11 cellular contexts compared by ENCODE assay signal in genomic region chr7:36278767-36279171, GRCh38.
DNase-seq lines count a peak whose midpoint lies in the region; ATAC-seq, FAIRE-seq and TF ChIP-seq lines count a peak whose summit lies in the region.
"Had no signal": no experiment of that assay in that cellular context is flagged by ENCODE, and none has a peak within 500 bp of the region (broad histone marks: within the 10 kb centered on the region; RNA-seq: fewer than 3 reads in every experiment).

No MANE protein-coding gene starts in this region.

- peaks cover 50 to 57% of the 10 kb centered on the region in 2 experiments for H3K4me1 ChIP-seq in neutrophil (ENCODE audit: control insufficient read depth in 1 of 2, insufficient read depth in 1 of 2, low read depth in 1 of 2, low read length in 1 of 2)

- no peaks in the 10 kb centered on the region for H3K9me3 ChIP-seq in neutrophil
- H3K9me3 ChIP-seq: suprapubic skin had no signal

- H3K27ac ChIP-seq in brain microvascular endothelial cell (no peak overlapping the region), neutrophil (peak overlapping the region; percentile 9)
- H3K27ac ChIP-seq: foreskin keratinocyte, suprapubic skin had no signal

- no peaks in the 10 kb centered on the region for H3K27me3 ChIP-seq in brain microvascular endothelial cell (replicated peaks)
- H3K27me3 ChIP-seq in neutrophil, result no peaks in the 10 kb centered on the region
- H3K27me3 ChIP-seq: foreskin keratinocyte, suprapubic skin had no signal

- no peaks in the 10 kb centered on the region for H3K27me3 Mint-ChIP-seq in activated naive CD8-positive, alpha-beta T cell treated with anti-CD3 and anti-CD28 coated beads, Interleukin-2, amount 50 U/mL, for 24 hours

- in situ Hi-C loops in brain microvascular endothelial cell (cut with HindIII; ENCODE audit: low pct_ligation_motif_present, low sequenced_read_pairs), result no loop called here

- peak; percentile 97 for DNase-seq in DMS79 treated with DMSO at 0.1 percent for 48 hours (lab: John Stamatoyannopoulos, UW)
- DNase-seq in NCI-H187 (lab: John Stamatoyannopoulos, UW), result peak; percentile 55 to 81
- DNase-seq in brain microvascular endothelial cell, result peak; percentile 42
- no peak for DNase-seq in D721Med (ENCODE audit: insufficient read length, low spot score)
- no peak for DNase-seq in activated naive CD8-positive, alpha-beta T cell treated with anti-CD3 and anti-CD28 coated beads, Interleukin-2, amount 50 U/mL, for 24 hours
- DNase-seq in NCI-H2196 treated with DMSO at 0.1 percent for 48 hours (lab: John Stamatoyannopoulos, UW; ENCODE audit: unreplicated experiment), result no peak
- DNase-seq: foreskin keratinocyte; NK-92 treated with Interleukin-12 subunit alpha and Interleukin-12 subunit beta, amount 100 ng/mL, for 24 hours had no signal

- no peaks in the 10 kb centered on the region for H3K9me3 Mint-ChIP-seq in activated naive CD8-positive, alpha-beta T cell treated with anti-CD3 and anti-CD28 coated beads, Interleukin-2, amount 50 U/mL, for 24 hours

- TF ChIP-seq CTCF in brain microvascular endothelial cell (IDR thresholded peaks at IDR 0.05; ENCODE audit: low read depth, low read length, missing control alignments) (no peak), neutrophil (IDR thresholded peaks at IDR 0.05) (no peak), D721Med (IDR thresholded peaks at IDR 0.05; ENCODE audit: insufficient read depth, missing control alignments) (no peak)

- ATAC-seq in activated naive CD8-positive, alpha-beta T cell treated with anti-CD3 and anti-CD28 coated beads, Interleukin-2, amount 50 U/mL, for 24 hours, result no peak
- no peak for ATAC-seq in GM18858 (IDR thresholded peaks at IDR 0.05; ENCODE audit: unreplicated experiment)
- ATAC-seq: foreskin keratinocyte had no signal

- H3K36me3 ChIP-seq in brain microvascular endothelial cell (replicated peaks) (no peaks in the 10 kb centered on the region), neutrophil (no peaks in the 10 kb centered on the region)
- H3K36me3 ChIP-seq: suprapubic skin had no signal

- H3K27ac Mint-ChIP-seq in activated naive CD8-positive, alpha-beta T cell treated with anti-CD3 and anti-CD28 coated beads, Interleukin-2, amount 50 U/mL, for 24 hours, result no peak overlapping the region

- H3K4me1 Mint-ChIP-seq in activated naive CD8-positive, alpha-beta T cell treated with anti-CD3 and anti-CD28 coated beads, Interleukin-2, amount 50 U/mL, for 24 hours, result peaks cover 21% of the 10 kb centered on the region

- FAIRE-seq in D721Med (lab: Jason Lieb, UNC), result no peak

- H3K36me3 Mint-ChIP-seq in activated naive CD8-positive, alpha-beta T cell treated with anti-CD3 and anti-CD28 coated beads, Interleukin-2, amount 50 U/mL, for 24 hours (ENCODE audit: low read depth), result no peaks in the 10 kb centered on the region

- H3K4me3 Mint-ChIP-seq in activated naive CD8-positive, alpha-beta T cell treated with anti-CD3 and anti-CD28 coated beads, Interleukin-2, amount 50 U/mL, for 24 hours, result no peak overlapping the region

- no peak overlapping the region for H3K4me3 ChIP-seq in brain microvascular endothelial cell (ENCODE audit: low read depth, low read length)
- no peak overlapping the region for H3K4me3 ChIP-seq in neutrophil (ENCODE audit: low read depth in 1 of 2, low read length in 1 of 2)
- H3K4me3 ChIP-seq: suprapubic skin had no signal

Comparison
In these comparisons a context has a peak if more than half of its experiments do, and no peak if none do; other contexts are left out.
1. DNase-seq: peak in DMS79 treated with DMSO at 0.1 percent for 48 hours (single experiment), NCI-H187 (2 of 2) and brain microvascular endothelial cell (single experiment); none in D721Med (single experiment), activated naive CD8-positive, alpha-beta T cell treated with anti-CD3 and anti-CD28 coated beads, Interleukin-2, amount 50 U/mL, for 24 hours (single experiment) and NCI-H2196 treated with DMSO at 0.1 percent for 48 hours (single experiment).